ENCODE assay signal across 1 cellular context in genomic region chrX:70434352-70434866, GRCh38.
A peak's percentile ranks its signal among the peaks of the same experiment; 100 is the strongest.
TF ChIP-seq lines count a peak whose summit lies in the region.

No MANE protein-coding gene starts in this region.

TF ChIP-seq in K562, 482 proteins besides CTCF, POLR2A, EP300 and RAD21 (continued from another document and continues in another):
- TF ChIP-seq ZNF512 (tag; IDR thresholded peaks at IDR 0.05) (no peak), ELF1 (tag; IDR thresholded peaks at IDR 0.05) (peak; percentile 85), RFX1 (IDR thresholded peaks at IDR 0.05) (peak; percentile 76), MAFF (IDR thresholded peaks at IDR 0.05; ENCODE audit: low read length) (no peak), TARDBP (IDR thresholded peaks at IDR 0.05) (no peak), GABPB1 (CRISPR knock-in tag; IDR thresholded peaks at IDR 0.05) (peak; percentile 88), SREBF2 (CRISPR knock-in tag; IDR thresholded peaks at IDR 0.05) (no peak), MTF1 (CRISPR knock-in tag; IDR thresholded peaks at IDR 0.05; ENCODE audit: borderline replicate concordance) (no peak), ETS1 (conservative IDR thresholded peaks at IDR 0.05; ENCODE audit: control insufficient read depth, low read depth, low read length) (peak; percentile 24; the same call in 1 of the 2 replicates), NR0B1 (IDR thresholded peaks at IDR 0.05; ENCODE audit: partially characterized antibody) (no peak), SIX5 (IDR thresholded peaks at IDR 0.05; ENCODE audit: borderline replicate concordance in 1 of 2, insufficient read depth in 1 of 2, low read depth in 1 of 2, low read length in 2 of 2) (peak; percentile 43 to 52; a peak in 3 of 4 replicates), LEF1 (IDR thresholded peaks at IDR 0.05) (no peak), CREBBP (IDR thresholded peaks at IDR 0.05; ENCODE audit: low read depth, low read length) (no peak), SP2 (IDR thresholded peaks at IDR 0.05; ENCODE audit: extremely low read depth, low read depth, low read length, poor library complexity, severe bottlenecking) (no peak), ZZZ3 (IDR thresholded peaks at IDR 0.05) (no peak), TAF1 (IDR thresholded peaks at IDR 0.05; ENCODE audit: control insufficient read depth, extremely low read depth, insufficient read depth, low read length, severe bottlenecking) (no peak), SRF (CRISPR knock-in tag; IDR thresholded peaks at IDR 0.05) (no peak), ZNF124 (CRISPR knock-in tag; IDR thresholded peaks at IDR 0.05) (no peak), ZBED1 (IDR thresholded peaks at IDR 0.05) (no peak), BACH1 (tag; IDR thresholded peaks at IDR 0.05) (no peak), USF1 (CRISPR knock-in tag; IDR thresholded peaks at IDR 0.05) (no peak), SNRNP70 (optimal IDR thresholded peaks at IDR 0.05; ENCODE audit: low read depth, low read length) (no peak), NR2C2 (CRISPR knock-in tag; IDR thresholded peaks at IDR 0.05) (no peak), NR2C2 (tag; IDR thresholded peaks at IDR 0.05) (0 out of 2 replicates have a peak, but pooled peaks have one; percentile 22), CEBPZ (IDR thresholded peaks at IDR 0.05; ENCODE audit: borderline replicate concordance, low read depth, low read length) (no peak), ZNF347 (CRISPR knock-in tag; IDR thresholded peaks at IDR 0.05; ENCODE audit: low read depth) (no peak), E2F1 (CRISPR knock-in tag; IDR thresholded peaks at IDR 0.05) (no peak), E2F6 (IDR thresholded peaks at IDR 0.05; ENCODE audit: borderline replicate concordance in 1 of 2, extremely low read depth in 1 of 2, insufficient read depth in 1 of 2, insufficient read length in 1 of 2, low read depth in 1 of 2, low read length in 1 of 2, poor library complexity in 1 of 2, severe bottlenecking in 1 of 2) (peak in 1 of 2 experiments; percentile 51), YY1 (IDR thresholded peaks at IDR 0.05; ENCODE audit: borderline replicate concordance in 1 of 3, control insufficient read depth in 1 of 3, extremely low read depth in 1 of 3, insufficient read depth in 3 of 3, insufficient read length in 1 of 3, insufficient replicate concordance in 2 of 3, low read depth in 1 of 3, low read length in 2 of 3) (peak in 1 of 3 experiments; percentile 45), ZNF143 (CRISPR knock-in tag; IDR thresholded peaks at IDR 0.05) (peak; percentile 73), CEBPB (tag; IDR thresholded peaks at IDR 0.05) (no peak), WHSC1 (IDR thresholded peaks at IDR 0.05; ENCODE audit: low read length) (no peak), ZBTB34 (CRISPR knock-in tag; IDR thresholded peaks at IDR 0.05) (no peak), LCOR (CRISPR knock-in tag; IDR thresholded peaks at IDR 0.05) (no peak), IRF2 (CRISPR knock-in tag; IDR thresholded peaks at IDR 0.05) (no peak), KDM5B (IDR thresholded peaks at IDR 0.05; ENCODE audit: insufficient replicate concordance, low read depth, low read length) (no peak), SRSF7 (optimal IDR thresholded peaks at IDR 0.05; ENCODE audit: low read depth, low read length) (no peak), GABPA (tag; conservative IDR thresholded peaks at IDR 0.05; ENCODE audit: low read depth) (peak; percentile 92), TCF3 (CRISPR knock-in tag; IDR thresholded peaks at IDR 0.05) (no peak), RNF2 (IDR thresholded peaks at IDR 0.05) (no peak), PKNOX1 (IDR thresholded peaks at IDR 0.05) (no peak), ZNF277 (CRISPR knock-in tag; IDR thresholded peaks at IDR 0.05; ENCODE audit: borderline replicate concordance) (no peak), MTA2 (IDR thresholded peaks at IDR 0.05; ENCODE audit: low read depth) (no peak)
